1 cellular context compared by ENCODE assay signal in the genomic region with DNA sequence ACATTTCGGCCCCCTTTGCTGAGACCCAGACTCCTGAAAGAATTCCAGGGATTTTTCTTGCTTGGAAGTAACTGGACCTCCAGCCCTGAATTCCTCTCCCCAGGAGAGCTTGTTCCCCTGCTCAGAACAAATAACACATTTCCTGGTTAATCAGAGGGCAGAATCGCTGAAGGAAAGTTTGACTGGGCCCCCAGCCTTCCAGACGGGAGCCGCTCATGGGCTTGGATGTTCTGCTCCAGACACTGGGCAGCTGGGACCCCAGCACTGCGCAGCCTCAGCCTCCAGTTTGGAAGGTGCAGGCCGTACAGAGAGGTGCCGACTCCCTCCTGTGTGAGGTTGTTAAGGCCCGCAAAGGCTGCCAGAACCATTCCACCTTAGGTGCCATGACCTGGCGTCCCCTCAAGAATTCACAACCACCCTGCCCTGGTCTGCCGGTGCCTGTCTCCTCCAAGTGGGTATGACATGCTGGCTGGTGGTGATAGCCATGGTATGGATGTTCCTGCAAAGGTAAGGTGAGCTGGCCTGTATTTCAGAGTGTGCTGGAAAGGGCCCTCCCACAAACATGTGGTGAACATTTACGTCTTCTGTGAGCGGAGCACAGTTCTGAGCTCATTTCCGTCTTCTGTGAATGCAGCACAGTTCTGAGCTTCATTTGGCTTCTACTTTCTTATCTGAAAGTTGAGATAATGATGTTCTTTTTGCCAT.
TF ChIP-seq lines count a peak whose summit lies in the region.

No MANE protein-coding gene starts in this region.

TF ChIP-seq in WTC11, 78 proteins besides CTCF, POLR2A, EP300 and RAD21 (continued from another document):
- TF ChIP-seq, protein P1, sequence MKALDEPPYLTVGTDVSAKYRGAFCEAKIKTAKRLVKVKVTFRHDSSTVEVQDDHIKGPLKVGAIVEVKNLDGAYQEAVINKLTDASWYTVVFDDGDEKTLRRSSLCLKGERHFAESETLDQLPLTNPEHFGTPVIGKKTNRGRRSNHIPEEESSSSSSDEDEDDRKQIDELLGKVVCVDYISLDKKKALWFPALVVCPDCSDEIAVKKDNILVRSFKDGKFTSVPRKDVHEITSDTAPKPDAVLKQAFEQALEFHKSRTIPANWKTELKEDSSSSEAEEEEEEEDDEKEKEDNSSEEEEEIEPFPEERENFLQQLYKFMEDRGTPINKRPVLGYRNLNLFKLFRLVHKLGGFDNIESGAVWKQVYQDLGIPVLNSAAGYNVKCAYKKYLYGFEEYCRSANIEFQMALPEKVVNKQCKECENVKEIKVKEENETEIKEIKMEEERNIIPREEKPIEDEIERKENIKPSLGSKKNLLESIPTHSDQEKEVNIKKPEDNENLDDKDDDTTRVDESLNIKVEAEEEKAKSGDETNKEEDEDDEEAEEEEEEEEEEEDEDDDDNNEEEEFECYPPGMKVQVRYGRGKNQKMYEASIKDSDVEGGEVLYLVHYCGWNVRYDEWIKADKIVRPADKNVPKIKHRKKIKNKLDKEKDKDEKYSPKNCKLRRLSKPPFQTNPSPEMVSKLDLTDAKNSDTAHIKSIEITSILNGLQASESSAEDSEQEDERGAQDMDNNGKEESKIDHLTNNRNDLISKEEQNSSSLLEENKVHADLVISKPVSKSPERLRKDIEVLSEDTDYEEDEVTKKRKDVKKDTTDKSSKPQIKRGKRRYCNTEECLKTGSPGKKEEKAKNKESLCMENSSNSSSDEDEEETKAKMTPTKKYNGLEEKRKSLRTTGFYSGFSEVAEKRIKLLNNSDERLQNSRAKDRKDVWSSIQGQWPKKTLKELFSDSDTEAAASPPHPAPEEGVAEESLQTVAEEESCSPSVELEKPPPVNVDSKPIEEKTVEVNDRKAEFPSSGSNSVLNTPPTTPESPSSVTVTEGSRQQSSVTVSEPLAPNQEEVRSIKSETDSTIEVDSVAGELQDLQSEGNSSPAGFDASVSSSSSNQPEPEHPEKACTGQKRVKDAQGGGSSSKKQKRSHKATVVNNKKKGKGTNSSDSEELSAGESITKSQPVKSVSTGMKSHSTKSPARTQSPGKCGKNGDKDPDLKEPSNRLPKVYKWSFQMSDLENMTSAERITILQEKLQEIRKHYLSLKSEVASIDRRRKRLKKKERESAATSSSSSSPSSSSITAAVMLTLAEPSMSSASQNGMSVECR (CRISPR knock-in tag; IDR thresholded peaks at IDR 0.05; ENCODE audit: borderline replicate concordance), result no peak
- TF ChIP-seq SOX15 (CRISPR knock-in tag; IDR thresholded peaks at IDR 0.05) (no peak), SP1 (CRISPR knock-in tag; conservative IDR thresholded peaks at IDR 0.05) (no peak), ZNF317 (CRISPR knock-in tag; IDR thresholded peaks at IDR 0.05; ENCODE audit: borderline replicate concordance, low read depth) (no peak), ZNF219 (CRISPR knock-in tag; IDR thresholded peaks at IDR 0.05; ENCODE audit: borderline replicate concordance) (no peak), CREB1 (CRISPR knock-in tag; IDR thresholded peaks at IDR 0.05) (no peak)
- TF ChIP-seq, protein P2, sequence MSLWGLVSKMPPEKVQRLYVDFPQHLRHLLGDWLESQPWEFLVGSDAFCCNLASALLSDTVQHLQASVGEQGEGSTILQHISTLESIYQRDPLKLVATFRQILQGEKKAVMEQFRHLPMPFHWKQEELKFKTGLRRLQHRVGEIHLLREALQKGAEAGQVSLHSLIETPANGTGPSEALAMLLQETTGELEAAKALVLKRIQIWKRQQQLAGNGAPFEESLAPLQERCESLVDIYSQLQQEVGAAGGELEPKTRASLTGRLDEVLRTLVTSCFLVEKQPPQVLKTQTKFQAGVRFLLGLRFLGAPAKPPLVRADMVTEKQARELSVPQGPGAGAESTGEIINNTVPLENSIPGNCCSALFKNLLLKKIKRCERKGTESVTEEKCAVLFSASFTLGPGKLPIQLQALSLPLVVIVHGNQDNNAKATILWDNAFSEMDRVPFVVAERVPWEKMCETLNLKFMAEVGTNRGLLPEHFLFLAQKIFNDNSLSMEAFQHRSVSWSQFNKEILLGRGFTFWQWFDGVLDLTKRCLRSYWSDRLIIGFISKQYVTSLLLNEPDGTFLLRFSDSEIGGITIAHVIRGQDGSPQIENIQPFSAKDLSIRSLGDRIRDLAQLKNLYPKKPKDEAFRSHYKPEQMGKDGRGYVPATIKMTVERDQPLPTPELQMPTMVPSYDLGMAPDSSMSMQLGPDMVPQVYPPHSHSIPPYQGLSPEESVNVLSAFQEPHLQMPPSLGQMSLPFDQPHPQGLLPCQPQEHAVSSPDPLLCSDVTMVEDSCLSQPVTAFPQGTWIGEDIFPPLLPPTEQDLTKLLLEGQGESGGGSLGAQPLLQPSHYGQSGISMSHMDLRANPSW (CRISPR knock-in tag; conservative IDR thresholded peaks at IDR 0.05; ENCODE audit: low read depth), result no peak
- TF ChIP-seq, protein P3, sequence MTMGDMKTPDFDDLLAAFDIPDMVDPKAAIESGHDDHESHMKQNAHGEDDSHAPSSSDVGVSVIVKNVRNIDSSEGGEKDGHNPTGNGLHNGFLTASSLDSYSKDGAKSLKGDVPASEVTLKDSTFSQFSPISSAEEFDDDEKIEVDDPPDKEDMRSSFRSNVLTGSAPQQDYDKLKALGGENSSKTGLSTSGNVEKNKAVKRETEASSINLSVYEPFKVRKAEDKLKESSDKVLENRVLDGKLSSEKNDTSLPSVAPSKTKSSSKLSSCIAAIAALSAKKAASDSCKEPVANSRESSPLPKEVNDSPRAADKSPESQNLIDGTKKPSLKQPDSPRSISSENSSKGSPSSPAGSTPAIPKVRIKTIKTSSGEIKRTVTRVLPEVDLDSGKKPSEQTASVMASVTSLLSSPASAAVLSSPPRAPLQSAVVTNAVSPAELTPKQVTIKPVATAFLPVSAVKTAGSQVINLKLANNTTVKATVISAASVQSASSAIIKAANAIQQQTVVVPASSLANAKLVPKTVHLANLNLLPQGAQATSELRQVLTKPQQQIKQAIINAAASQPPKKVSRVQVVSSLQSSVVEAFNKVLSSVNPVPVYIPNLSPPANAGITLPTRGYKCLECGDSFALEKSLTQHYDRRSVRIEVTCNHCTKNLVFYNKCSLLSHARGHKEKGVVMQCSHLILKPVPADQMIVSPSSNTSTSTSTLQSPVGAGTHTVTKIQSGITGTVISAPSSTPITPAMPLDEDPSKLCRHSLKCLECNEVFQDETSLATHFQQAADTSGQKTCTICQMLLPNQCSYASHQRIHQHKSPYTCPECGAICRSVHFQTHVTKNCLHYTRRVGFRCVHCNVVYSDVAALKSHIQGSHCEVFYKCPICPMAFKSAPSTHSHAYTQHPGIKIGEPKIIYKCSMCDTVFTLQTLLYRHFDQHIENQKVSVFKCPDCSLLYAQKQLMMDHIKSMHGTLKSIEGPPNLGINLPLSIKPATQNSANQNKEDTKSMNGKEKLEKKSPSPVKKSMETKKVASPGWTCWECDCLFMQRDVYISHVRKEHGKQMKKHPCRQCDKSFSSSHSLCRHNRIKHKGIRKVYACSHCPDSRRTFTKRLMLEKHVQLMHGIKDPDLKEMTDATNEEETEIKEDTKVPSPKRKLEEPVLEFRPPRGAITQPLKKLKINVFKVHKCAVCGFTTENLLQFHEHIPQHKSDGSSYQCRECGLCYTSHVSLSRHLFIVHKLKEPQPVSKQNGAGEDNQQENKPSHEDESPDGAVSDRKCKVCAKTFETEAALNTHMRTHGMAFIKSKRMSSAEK (CRISPR knock-in tag; IDR thresholded peaks at IDR 0.05; ENCODE audit: borderline replicate concordance), result no peak
